ENCODE assay signal across 27 cellular contexts in genomic region chr10:126878594-126878993, GRCh38.
"Had no signal": no experiment of that assay in that cellular context is flagged by ENCODE, and none has a peak within 500 bp of the region (broad histone marks: within the 10 kb centered on the region; RNA-seq: fewer than 3 reads in every experiment).

No MANE protein-coding gene starts in this region.

- ATAC-seq: stimulated activated effector memory CD8-positive, alpha-beta T cell treated with anti-CD3 and anti-CD28 coated beads, Interleukin-12 subunit alpha, Interleukin-12 subunit beta, amount 100 ng/mL, for 72 hours; stimulated activated memory B cell treated with anti-CD40 and anti-IgM and Interleukin-4, amounts not matched to agents 10 μg/mL and 1 μg/mL and 100 μg/mL, for 72 hours; stimulated activated naive B cell treated with anti-CD40 and anti-IgM and Interleukin-4, amounts not matched to agents 10 μg/mL and 1 μg/mL and 100 μg/mL, for 72 hours; stimulated activated naive CD8-positive, alpha-beta T cell treated with anti-CD3 and anti-CD28 coated beads, Interleukin-15, amount 100 ng/mL, for 72 hours; stimulated activated naive CD8-positive, alpha-beta T cell treated with anti-CD3 and anti-CD28 coated beads, Interleukin-15, Interleukin-2, amounts not matched to agents 100 U/mL and 50 U/mL, for 24 hours; upper lobe of right lung had no signal

- H3K9me3 ChIP-seq: stomach, suprapubic skin, testis, thoracic aorta, thyroid gland, tibial artery, tibial nerve, transverse colon, upper lobe of left lung, upper lobe of right lung, uterus, vagina had no signal

- H3K36me3 ChIP-seq: stomach, suprapubic skin, thoracic aorta, thyroid gland, tibial artery, tibial nerve, transverse colon, upper lobe of left lung, upper lobe of right lung, uterus, vagina had no signal

- H3K27me3 ChIP-seq: testis, thyroid gland, tibial nerve, upper lobe of left lung, upper lobe of right lung, uterus, vagina had no signal

- H3K4me3 ChIP-seq: stomach, suprapubic skin, testis, thoracic aorta, thyroid gland, tibial artery, tibial nerve, transverse colon, upper lobe of left lung, upper lobe of right lung, uterus, vagina had no signal

- H3K27ac ChIP-seq: stomach, suprapubic skin, testis, thoracic aorta, thyroid gland, tibial artery, tibial nerve, transverse colon, upper lobe of left lung, upper lobe of right lung, uterus, vagina had no signal

- FAIRE-seq: urothelium cell line had no signal

- DNase-seq: stimulated activated CD4-positive, alpha-beta T cell treated with anti-CD3 and anti-CD28 coated beads, Interleukin-2, amount 100 ng/mL, for 48 hours; stimulated activated CD4-positive, alpha-beta T cell treated with anti-CD3 and anti-CD28 coated beads, Interleukin-4, amount 100 ng/mL, for 1 hour; stimulated activated CD4-positive, alpha-beta T cell treated with anti-CD3 and anti-CD28 coated beads, Interleukin-4, amount 100 ng/mL, for 24 hours; stimulated activated CD4-positive, alpha-beta T cell treated with anti-CD3 and anti-CD28 coated beads, Interleukin-4, amount 100 ng/mL, for 4 hours; stimulated activated CD8-positive, alpha-beta memory T cell treated with anti-CD3 and anti-CD28 coated beads, Interleukin-4, amount 100 ng/mL, for 48 hours; stimulated activated naive B cell treated with anti-CD40 and anti-IgM and Interleukin-4, amounts not matched to agents 10 μg/mL and 1 μg/mL and 100 μg/mL, for 72 hours; stimulated activated naive CD4-positive, alpha-beta T cell; stimulated activated naive CD4-positive, alpha-beta T cell treated with Interleukin-2 at 50 U/mL for 16 hours; stimulated activated naive CD8-positive, alpha-beta T cell treated with anti-CD3 and anti-CD28 coated beads, Interleukin-15, amount 100 ng/mL, for 72 hours; stimulated activated naive CD8-positive, alpha-beta T cell treated with anti-CD3 and anti-CD28 coated beads, Interleukin-15, Interleukin-2, amounts not matched to agents 100 U/mL and 50 U/mL, for 24 hours; stomach; substantia nigra; testis; thyroid gland; tibial artery; transverse colon; trophoblast cell; upper lobe of left lung; upper lobe of right lung; uterus had no signal

- H3K4me1 ChIP-seq: stomach, suprapubic skin, testis, thyroid gland, tibial artery, tibial nerve, transverse colon, upper lobe of left lung, upper lobe of right lung, uterus, vagina had no signal
